Comparison of ENCODE assay signal across 23 cellular contexts in the genomic region with DNA sequence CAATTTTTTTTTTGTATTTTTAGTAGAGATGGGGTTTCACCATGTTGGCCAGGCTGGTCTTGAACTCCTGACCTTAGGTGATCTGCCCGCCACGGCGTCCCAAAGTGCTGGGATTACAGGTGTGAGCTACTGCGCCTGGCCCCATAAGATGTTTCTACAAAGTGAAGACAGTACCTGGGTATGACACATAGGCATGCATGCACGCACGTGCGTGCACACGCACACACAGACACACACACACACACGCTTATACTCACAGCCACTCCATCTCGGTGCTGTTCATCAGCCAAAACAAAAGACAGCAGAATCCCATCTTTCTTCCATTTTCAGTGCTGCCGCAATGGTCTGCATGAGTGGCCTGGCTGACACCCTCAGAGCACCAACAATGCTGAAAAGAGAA.
"Had no signal": no experiment of that assay in that cellular context is flagged by ENCODE, and none has a peak within 500 bp of the region (broad histone marks: within the 10 kb centered on the region; RNA-seq: fewer than 3 reads in every experiment).

No MANE protein-coding gene starts in this region.

- H3K9me3 Mint-ChIP-seq: memory B cell; neural progenitor cell; stimulated activated naive CD8-positive, alpha-beta T cell treated with anti-CD3 and anti-CD28 coated beads, Interleukin-15, amount 100 ng/mL, for 72 hours had no signal

- FAIRE-seq: keratinocyte, pancreas, small intestine had no signal

- H3K27me3 Mint-ChIP-seq: memory B cell; natural killer cell treated with Interleukin-12 subunit alpha and Interleukin-12 subunit beta and Interleukin-15 and Interleukin-18, amount 100 ng/mL, for 72 hours; stimulated activated naive CD8-positive, alpha-beta T cell treated with anti-CD3 and anti-CD28 coated beads, Interleukin-15, amount 100 ng/mL, for 72 hours had no signal

- H3K27me3 ChIP-seq: colonic mucosa, esophagus squamous epithelium, gastroesophageal sphincter, neural progenitor cell, pancreas had no signal

- H3K4me1 ChIP-seq: colonic mucosa, gastroesophageal sphincter, neural progenitor cell, pancreas, prostate gland had no signal

- H3K36me3 ChIP-seq: colonic mucosa, esophagus squamous epithelium, gastroesophageal sphincter, left ventricle myocardium inferior, lower lobe of right lung, neural progenitor cell, pancreas, prostate gland, thoracic aorta had no signal

- H3K4me3 ChIP-seq: colonic mucosa, esophagus squamous epithelium, gastroesophageal sphincter, left ventricle myocardium inferior, lower lobe of right lung, neural progenitor cell, pancreas, prostate gland, thoracic aorta had no signal

- H3K36me3 Mint-ChIP-seq: neural progenitor cell had no signal

- ATAC-seq: gastroesophageal sphincter; left cardiac atrium; lower lobe of right lung; natural killer cell treated with Interleukin-12 subunit alpha and Interleukin-12 subunit beta and Interleukin-15 and Interleukin-18, amount 100 ng/mL, for 72 hours; pancreas; stimulated activated naive CD8-positive, alpha-beta T cell treated with anti-CD3 and anti-CD28 coated beads, Interleukin-15, amount 100 ng/mL, for 72 hours had no signal

- H3K4me2 ChIP-seq: neural progenitor cell had no signal

- H3K4me1 Mint-ChIP-seq: neural progenitor cell had no signal

- H3K9ac ChIP-seq: neural progenitor cell had no signal

- H3K27ac Mint-ChIP-seq: memory B cell, neural progenitor cell had no signal

- H3K27ac ChIP-seq: colonic mucosa, esophagus squamous epithelium, gastroesophageal sphincter, left ventricle myocardium inferior, lower lobe of right lung, neural progenitor cell, pancreas, prostate gland, thoracic aorta had no signal

- DNase-seq: cerebellar nuclear complex; colonic mucosa; dermis blood vessel endothelial cell; esophagus squamous epithelium; foreskin fibroblast; glutamatergic neuron; left cardiac atrium; left ventricle myocardium inferior; lower lobe of right lung; midbrain; occipital lobe; pancreas; small intestine; stimulated activated CD4-positive, alpha-beta T cell treated with anti-CD3 and anti-CD28 coated beads, Interleukin-12 subunit alpha, Interleukin-12 subunit beta, amount 100 ng/mL, for 4 hours; stimulated activated naive CD8-positive, alpha-beta T cell treated with anti-CD3 and anti-CD28 coated beads, Interleukin-15, amount 100 ng/mL, for 72 hours; trophoblast cell had no signal

- H2AFZ ChIP-seq: neural progenitor cell had no signal

- H3K9me3 ChIP-seq: colonic mucosa, esophagus squamous epithelium, gastroesophageal sphincter, left ventricle myocardium inferior, lower lobe of right lung, pancreas, prostate gland, thoracic aorta had no signal

- H3K4me3 Mint-ChIP-seq: memory B cell; natural killer cell treated with Interleukin-12 subunit alpha and Interleukin-12 subunit beta and Interleukin-15 and Interleukin-18, amount 100 ng/mL, for 72 hours; neural progenitor cell; stimulated activated naive CD8-positive, alpha-beta T cell treated with anti-CD3 and anti-CD28 coated beads, Interleukin-15, amount 100 ng/mL, for 72 hours had no signal
